In genomic region chr1:4513326-4514114, GRCh38 we compare ENCODE assay signal across 21 cellular contexts.
"Had no signal": no experiment of that assay in that cellular context is flagged by ENCODE, and none has a peak within 500 bp of the region (broad histone marks: within the 10 kb centered on the region; RNA-seq: fewer than 3 reads in every experiment).

No MANE protein-coding gene starts in this region.

- H3K27me3 ChIP-seq: ascending aorta, sigmoid colon, thyroid gland had no signal

- H3K27ac ChIP-seq: ascending aorta, prostate gland, sigmoid colon, thyroid gland had no signal

- H3K4me1 ChIP-seq: ascending aorta, prostate gland, sigmoid colon, thyroid gland had no signal

- H3K4me3 ChIP-seq: ascending aorta, esophagus squamous epithelium, lung, prostate gland, sigmoid colon, spleen, thyroid gland had no signal

- H3K36me3 ChIP-seq: ascending aorta, esophagus squamous epithelium, prostate gland, sigmoid colon, spleen, thyroid gland had no signal

- H3K9me3 ChIP-seq: ascending aorta, esophagus squamous epithelium, prostate gland, sigmoid colon, spleen, thyroid gland had no signal

- DNase-seq: activated CD4-positive, alpha-beta T cell treated with anti-CD3 and anti-CD28 coated beads for 1 hour; activated CD8-positive, alpha-beta memory T cell treated with anti-CD3 and anti-CD28 coated beads for 24 hours; activated CD8-positive, alpha-beta memory T cell treated with anti-CD3 and anti-CD28 coated beads, Interleukin-2, amount 50 U/mL, for 48 hours; activated effector memory CD4-positive, alpha-beta T cell treated with anti-CD3 and anti-CD28 coated beads, Interleukin-2, amount 50 U/mL, for 16 hours; activated naive CD4-positive, alpha-beta T cell treated with anti-CD3 and anti-CD28 coated beads, Interleukin-2, amount 50 U/mL, for 16 hours; activated T-cell treated with anti-CD3 and anti-CD28 coated beads, Interleukin-2, amount 50 U/mL, for 48 hours; effector memory CD4-positive, alpha-beta T cell; esophagus squamous epithelium; immature natural killer cell; left cardiac atrium; occipital lobe; spleen; stimulated activated CD4-positive, alpha-beta T cell treated with anti-CD3 and anti-CD28 coated beads, Interleukin-4, amount 100 ng/mL, for 4 hours; T1000; thyroid gland had no signal

- ATAC-seq: natural killer cell treated with Interleukin-12 subunit alpha and Interleukin-12 subunit beta and Interleukin-15 and Interleukin-18, amount 100 ng/mL, for 72 hours; stimulated activated memory B cell treated with anti-CD40 and anti-IgM and Interleukin-4, amounts not matched to agents 10 μg/mL and 1 μg/mL and 100 μg/mL, for 72 hours had no signal
